ENCODE assay signal across 18 cellular contexts in the genomic region with DNA sequence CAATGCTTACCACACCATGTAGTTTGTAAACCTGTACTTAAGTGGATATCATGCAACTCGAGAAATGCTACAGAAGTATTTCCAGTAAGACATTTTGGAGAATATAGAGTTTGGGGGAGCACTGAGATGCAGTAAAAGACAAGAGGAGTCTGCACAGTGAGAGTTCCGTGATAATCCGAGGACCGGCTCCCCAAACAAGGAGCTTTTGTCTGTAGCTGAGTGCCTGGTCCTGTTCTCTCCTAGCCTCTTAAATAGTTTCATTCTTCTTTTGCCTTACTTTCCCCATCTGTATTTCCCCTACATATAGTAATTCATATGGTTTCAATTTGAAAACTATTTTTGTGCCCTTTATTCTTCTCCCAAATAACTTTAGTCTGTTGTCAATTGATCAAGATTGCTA.
DNase-seq lines count a peak whose midpoint lies in the region; ATAC-seq and TF ChIP-seq lines count a peak whose summit lies in the region.
"Had no signal": no experiment of that assay in that cellular context is flagged by ENCODE, and none has a peak within 500 bp of the region (broad histone marks: within the 10 kb centered on the region; RNA-seq: fewer than 3 reads in every experiment).

No MANE protein-coding gene starts in this region.

- intact Hi-C loops in testis (cut with DNase I; ENCODE audit: low total_unique reads): no loop called here
- intact Hi-C loops in sigmoid colon (cut with DNase I): no loop called here

- H3K4me1 ChIP-seq in testis (no peaks in the 10 kb centered on the region), sigmoid colon (no peaks in the 10 kb centered on the region)
- H3K4me1 ChIP-seq: BE2C had no signal

- no peak for TF ChIP-seq EP300 in sigmoid colon (IDR thresholded peaks at IDR 0.05)

- H3K27ac ChIP-seq in testis: no peak overlapping the region
- no peak overlapping the region for H3K27ac ChIP-seq in sigmoid colon
- H3K27ac ChIP-seq: BLaER1 treated with 17β-estradiol and CSF1 and Interleukin-3, amounts not matched to agents 10 nM and 100 nM; GM23248 had no signal

- no peaks in the 10 kb centered on the region for H3K27me3 ChIP-seq in testis
- H3K27me3 ChIP-seq in sigmoid colon: no peaks in the 10 kb centered on the region
- H3K27me3 ChIP-seq: BE2C; BLaER1 treated with 17β-estradiol and CSF1 and Interleukin-3, amounts not matched to agents 10 nM and 100 nM had no signal

- ATAC-seq in HG03280 (IDR thresholded peaks at IDR 0.05; ENCODE audit: unreplicated experiment): no peak

- DNase-seq in foreskin melanocyte: peak; percentile 16
- DNase-seq in midbrain (lab: John Stamatoyannopoulos, UW): peak; percentile 28
- DNase-seq in superior temporal gyrus (ENCODE audit: extremely low spot score): peak; percentile 44
- no peak for DNase-seq in testis
- DNase-seq in sigmoid colon: no peak
- DNase-seq: BE2C; Calu3; CD4-positive, alpha-beta T cell; CD8-positive, alpha-beta memory T cell; COR-L47; DMS53; DMS79 treated with DMSO at 0.1 percent for 48 hours; GF-D8; GM23248; H7; HCEC 1CT had no signal

- TF ChIP-seq CTCF in testis (IDR thresholded peaks at IDR 0.05): no peak
- TF ChIP-seq CTCF in sigmoid colon (IDR thresholded peaks at IDR 0.05): no peak

- H3K4me3 ChIP-seq in testis: no peak overlapping the region
- no peak overlapping the region for H3K4me3 ChIP-seq in sigmoid colon
- H3K4me3 ChIP-seq: BLaER1 treated with 17β-estradiol and CSF1 and Interleukin-3, amounts not matched to agents 10 nM and 100 nM; GM23248 had no signal

- TF ChIP-seq POLR2A in testis (IDR thresholded peaks at IDR 0.05) (no peak), sigmoid colon (IDR thresholded peaks at IDR 0.05) (no peak)

- H3K36me3 ChIP-seq in testis (ENCODE audit: low read depth, missing control alignments): no peaks in the 10 kb centered on the region
- no peaks in the 10 kb centered on the region for H3K36me3 ChIP-seq in sigmoid colon
- H3K36me3 ChIP-seq: BE2C; BLaER1 treated with 17β-estradiol and CSF1 and Interleukin-3, amounts not matched to agents 10 nM and 100 nM had no signal

- H3K9me3 ChIP-seq in testis (no peaks in the 10 kb centered on the region), sigmoid colon (no peaks in the 10 kb centered on the region)
- H3K9me3 ChIP-seq: BE2C; BLaER1 treated with 17β-estradiol and CSF1 and Interleukin-3, amounts not matched to agents 10 nM and 100 nM had no signal

- 89% methylated on average over 4 of the region's 4 CpGs for WGBS in testis, 2 donors
- WGBS in sigmoid colon, 2 donors: 89 to 94% methylated on average over 4 of the region's 4 CpGs

Comparison
In these comparisons a context has a peak if more than half of its experiments do, and no peak if none do; other contexts are left out.
1. DNase-seq: peak in foreskin melanocyte (single experiment), midbrain (single experiment) and superior temporal gyrus (single experiment); none in testis (single experiment) and sigmoid colon (single experiment).